Comparison of ENCODE assay signal across 11 cellular contexts in genomic region chr17:78935419-78936323, GRCh38. TPM values are rescaled to one million over a fixed set of nuclear protein-coding genes. Genes with fewer than 3 reads are reported as not detected.
A peak's percentile ranks its signal among the peaks of the same experiment; 100 is the strongest.
DNase-seq lines count a peak whose midpoint lies in the region; ATAC-seq, FAIRE-seq and TF ChIP-seq lines count a peak whose summit lies in the region.
"Had no signal": no experiment of that assay in that cellular context is flagged by ENCODE, and none has a peak within 500 bp of the region (broad histone marks: within the 10 kb centered on the region; RNA-seq: fewer than 3 reads in every experiment).

No MANE protein-coding gene starts in this region.

- H3K4me3 Mint-ChIP-seq in activated CD8-positive, alpha-beta memory T cell treated with anti-CD3 and anti-CD28 coated beads, Interleukin-2, amount 10 ng/mL, durations not matched to agents 7 days and 5 days: no peak overlapping the region
- H3K4me3 Mint-ChIP-seq: activated CD4-positive, alpha-beta memory T cell treated with anti-CD3 and anti-CD28 coated beads, Interleukin-2, amount 10 ng/mL, durations not matched to agents 7 days and 5 days; IgD-negative memory B cell; stimulated activated memory B cell treated with anti-CD40 and anti-IgM and Interleukin-4, amounts not matched to agents 10 μg/mL and 1 μg/mL and 100 μg/mL, for 72 hours had no signal

- no peaks in the 10 kb centered on the region for H3K36me3 Mint-ChIP-seq in activated CD8-positive, alpha-beta memory T cell treated with anti-CD3 and anti-CD28 coated beads, Interleukin-2, amount 10 ng/mL, durations not matched to agents 7 days and 5 days
- H3K36me3 Mint-ChIP-seq: IgD-negative memory B cell; stimulated activated memory B cell treated with anti-CD40 and anti-IgM and Interleukin-4, amounts not matched to agents 10 μg/mL and 1 μg/mL and 100 μg/mL, for 72 hours had no signal

- H3K4me1 ChIP-seq in RWPE2 (ENCODE audit: insufficient read depth, poor library complexity, severe bottlenecking): peaks cover 41% of the 10 kb centered on the region

- DNase-seq in Daoy (ENCODE audit: low read depth): peak; percentile 99
- no peak for DNase-seq in RWPE2 (ENCODE audit: low spot score)
- peak; percentile 95 for DNase-seq in fibroblast of the conjunctiva (ENCODE audit: low read depth)
- DNase-seq in retinal pigment epithelial cell (ENCODE audit: low read depth): peak; percentile 76
- no peak for DNase-seq in activated CD8-positive, alpha-beta memory T cell treated with anti-CD3 and anti-CD28 coated beads, Interleukin-2, amount 10 ng/mL, durations not matched to agents 7 days and 5 days
- DNase-seq in NCI-H345 (lab: John Stamatoyannopoulos, UW): no peak
- DNase-seq in activated CD8-positive, alpha-beta memory T cell treated with anti-CD3 and anti-CD28 coated beads for 24 hours: no peak
- DNase-seq in frontal cortex (ENCODE audit: low spot score in 2 of 2): no peak
- DNase-seq: activated CD4-positive, alpha-beta memory T cell treated with anti-CD3 and anti-CD28 coated beads, Interleukin-2, amount 10 ng/mL, durations not matched to agents 7 days and 5 days had no signal

- H3K27ac Mint-ChIP-seq in activated CD8-positive, alpha-beta memory T cell treated with anti-CD3 and anti-CD28 coated beads, Interleukin-2, amount 10 ng/mL, durations not matched to agents 7 days and 5 days: no peak overlapping the region
- H3K27ac Mint-ChIP-seq: activated CD4-positive, alpha-beta memory T cell treated with anti-CD3 and anti-CD28 coated beads, Interleukin-2, amount 10 ng/mL, durations not matched to agents 7 days and 5 days; IgD-negative memory B cell; stimulated activated memory B cell treated with anti-CD40 and anti-IgM and Interleukin-4, amounts not matched to agents 10 μg/mL and 1 μg/mL and 100 μg/mL, for 72 hours had no signal

- H3K27me3 ChIP-seq in RWPE2 (ENCODE audit: insufficient read depth, poor library complexity, severe bottlenecking): no peaks in the 10 kb centered on the region

- H3K9me3 ChIP-seq in RWPE2 (ENCODE audit: severe bottlenecking): no peaks in the 10 kb centered on the region

- H3K27ac ChIP-seq in RWPE2 (ENCODE audit: poor library complexity, severe bottlenecking): peak overlapping the region; percentile 77

- H3K9me3 Mint-ChIP-seq in activated CD8-positive, alpha-beta memory T cell treated with anti-CD3 and anti-CD28 coated beads, Interleukin-2, amount 10 ng/mL, durations not matched to agents 7 days and 5 days (ENCODE audit: low read depth): no peaks in the 10 kb centered on the region
- H3K9me3 Mint-ChIP-seq: activated CD4-positive, alpha-beta memory T cell treated with anti-CD3 and anti-CD28 coated beads, Interleukin-2, amount 10 ng/mL, durations not matched to agents 7 days and 5 days; IgD-negative memory B cell; stimulated activated memory B cell treated with anti-CD40 and anti-IgM and Interleukin-4, amounts not matched to agents 10 μg/mL and 1 μg/mL and 100 μg/mL, for 72 hours had no signal

- no peaks in the 10 kb centered on the region for H3K36me3 ChIP-seq in RWPE2 (ENCODE audit: low read depth)

- ATAC-seq in RWPE2 (ENCODE audit: low read depth): peak; percentile 26; the same call in 2 of the 3 replicates
- ATAC-seq in activated CD8-positive, alpha-beta memory T cell treated with anti-CD3 and anti-CD28 coated beads, Interleukin-2, amount 10 ng/mL, durations not matched to agents 7 days and 5 days: no peak
- ATAC-seq: stimulated activated memory B cell treated with anti-CD40 and anti-IgM and Interleukin-4, amounts not matched to agents 10 μg/mL and 1 μg/mL and 100 μg/mL, for 72 hours had no signal

- H3K4me1 Mint-ChIP-seq in activated CD8-positive, alpha-beta memory T cell treated with anti-CD3 and anti-CD28 coated beads, Interleukin-2, amount 10 ng/mL, durations not matched to agents 7 days and 5 days: peaks cover 20% of the 10 kb centered on the region

- FAIRE-seq in frontal cortex (lab: Jason Lieb, UNC): no peak

- TF ChIP-seq CTCF in RWPE2 (IDR thresholded peaks at IDR 0.05; ENCODE audit: poor library complexity, severe bottlenecking): no peak
- no peak for TF ChIP-seq CTCF in retinal pigment epithelial cell (conservative IDR thresholded peaks at IDR 0.05; ENCODE audit: low read depth, low read length)

- no peak overlapping the region for H3K4me3 ChIP-seq in RWPE2 (ENCODE audit: severe bottlenecking)
- H3K4me3 ChIP-seq in retinal pigment epithelial cell (ENCODE audit: low read length): no peak overlapping the region

- H3K27me3 Mint-ChIP-seq in activated CD8-positive, alpha-beta memory T cell treated with anti-CD3 and anti-CD28 coated beads, Interleukin-2, amount 10 ng/mL, durations not matched to agents 7 days and 5 days: no peaks in the 10 kb centered on the region
- H3K27me3 Mint-ChIP-seq: activated CD4-positive, alpha-beta memory T cell treated with anti-CD3 and anti-CD28 coated beads, Interleukin-2, amount 10 ng/mL, durations not matched to agents 7 days and 5 days had no signal

- CTCF ChIA-PET in activated CD8-positive, alpha-beta memory T cell treated with anti-CD3 and anti-CD28 coated beads, Interleukin-2, amount 10 ng/mL, durations not matched to agents 7 days and 5 days (lab: Charles Lee): no interaction called here

RNA-seq across cellular contexts. Expression of gene TIMP2, which starts 10.5 kb away (rescaled TPM):
- total RNA-seq in Daoy (2014; rRNA removed; shearing (Covaris generic)): 47.2 and 53.1 TPM in 2 replicates
- total RNA-seq in activated CD8-positive, alpha-beta memory T cell treated with anti-CD3 and anti-CD28 coated beads, Interleukin-2, amount 10 ng/mL, durations not matched to agents 7 days and 5 days: 1 to 10 TPM; 1.7 to 2.9 TPM
- 33.8 TPM for total RNA-seq in frontal cortex

RNA-seq across cellular contexts. Expression of gene CEP295NL, which starts 32.7 kb away (rescaled TPM):
- total RNA-seq in Daoy (2014; rRNA removed; shearing (Covaris generic)): 1.0 TPM in 1 of 2 replicates, not detected in the other
- under 1 TPM in 1 of 2 experiments, not detected in 1; 0.29 TPM for total RNA-seq in activated CD8-positive, alpha-beta memory T cell treated with anti-CD3 and anti-CD28 coated beads, Interleukin-2, amount 10 ng/mL, durations not matched to agents 7 days and 5 days
- total RNA-seq in frontal cortex: 1.2 TPM
- total RNA-seq: activated CD4-positive, alpha-beta memory T cell treated with anti-CD3 and anti-CD28 coated beads, Interleukin-2, amount 10 ng/mL, durations not matched to agents 7 days and 5 days had no signal

RNA-seq across cellular contexts. Expression of gene LGALS3BP, which starts 44.1 kb away (rescaled TPM):
- 288 and 314 TPM in 2 replicates for total RNA-seq in Daoy (2014; rRNA removed; shearing (Covaris generic))
- total RNA-seq in activated CD8-positive, alpha-beta memory T cell treated with anti-CD3 and anti-CD28 coated beads, Interleukin-2, amount 10 ng/mL, durations not matched to agents 7 days and 5 days: 100 to 1,000 TPM in 1 of 2 experiments, 10 to 100 TPM in 1; 75.7 to 162 TPM
- 10.6 TPM for total RNA-seq in frontal cortex

Comparison
In these comparisons a context has a peak if more than half of its experiments do, and no peak if none do; other contexts are left out.
1. DNase-seq: peak in Daoy (single experiment), fibroblast of the conjunctiva (single experiment) and retinal pigment epithelial cell (single experiment); none in RWPE2 (single experiment), activated CD8-positive, alpha-beta memory T cell treated with anti-CD3 and anti-CD28 coated beads, Interleukin-2, amount 10 ng/mL, durations not matched to agents 7 days and 5 days (single experiment), NCI-H345 (single experiment), activated CD8-positive, alpha-beta memory T cell treated with anti-CD3 and anti-CD28 coated beads for 24 hours (single experiment) and frontal cortex (0 of 2).